ENCODE assay signal across 24 cellular contexts in the genomic region with DNA sequence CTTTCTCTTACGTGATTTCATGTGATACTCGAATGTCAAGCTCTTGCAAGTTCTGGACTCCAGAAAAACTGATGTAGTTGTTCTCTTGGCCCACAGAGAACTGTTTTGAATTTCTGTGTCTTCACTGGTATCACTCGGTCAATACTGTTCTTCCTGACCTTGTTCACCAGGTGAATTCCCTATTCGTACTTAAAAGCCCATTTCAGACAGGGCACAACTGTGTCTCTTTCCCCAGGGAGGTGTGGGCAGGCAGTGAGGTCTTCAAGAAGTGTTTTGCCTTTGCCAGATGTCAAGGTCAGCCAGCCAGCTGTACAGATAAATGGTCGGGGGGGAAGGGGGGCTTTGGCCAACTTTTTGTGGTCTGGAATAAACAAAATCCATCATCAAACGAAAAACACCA.
"Had no signal": no experiment of that assay in that cellular context is flagged by ENCODE, and none has a peak within 500 bp of the region (broad histone marks: within the 10 kb centered on the region; RNA-seq: fewer than 3 reads in every experiment).

No MANE protein-coding gene starts in this region.

- ATAC-seq: effector memory CD8-positive, alpha-beta T cell; esophagus mucosa; gastrocnemius medialis; heart right ventricle; left cardiac atrium; left lung; left ventricle myocardium superior; lower lobe of right lung; mucosa of descending colon had no signal

- DNase-seq: effector CD8-positive, alpha-beta T cell; effector memory CD8-positive, alpha-beta T cell; endodermal cell; erythroblast; esophagus squamous epithelium; foreskin fibroblast; foreskin melanocyte; gastrocnemius medialis; glutamatergic neuron; head of caudate nucleus; heart right ventricle; hippocampal formation; left cardiac atrium; left lung; left ventricle myocardium superior; lower lobe of right lung; mesenchymal stem cell; mucosa of descending colon; naive B cell had no signal

- H3K27ac ChIP-seq: coronary artery, epithelial cell of prostate, esophagus squamous epithelium, gastrocnemius medialis, heart right ventricle, left lung, lower lobe of right lung had no signal

- H3K9me3 Mint-ChIP-seq: dendritic cell treated with granulocyte-macrophage colony-stimulating factor and Interleukin-4, amounts not matched to agents 40 ng/mL and 50 ng/mL, for 4 days; effector memory CD8-positive, alpha-beta T cell; endodermal cell; mesothelial cell of epicardium; naive B cell had no signal

- H3K27ac Mint-ChIP-seq: dendritic cell treated with granulocyte-macrophage colony-stimulating factor and Interleukin-4, amounts not matched to agents 40 ng/mL and 50 ng/mL, for 4 days; effector memory CD8-positive, alpha-beta T cell; endodermal cell; mesothelial cell of epicardium had no signal

- H3K4me3 Mint-ChIP-seq: dendritic cell treated with granulocyte-macrophage colony-stimulating factor and Interleukin-4, amounts not matched to agents 40 ng/mL and 50 ng/mL, for 4 days; effector memory CD8-positive, alpha-beta T cell; endodermal cell; mesothelial cell of epicardium; naive B cell had no signal

- H3K4me1 ChIP-seq: esophagus squamous epithelium, gastrocnemius medialis, left lung, lower lobe of right lung had no signal

- H3K9me3 ChIP-seq: esophagus squamous epithelium, gastrocnemius medialis, heart right ventricle, left lung, lower lobe of right lung, mucosa of descending colon had no signal

- H3K36me3 Mint-ChIP-seq: mesothelial cell of epicardium, naive B cell had no signal

- H3K36me3 ChIP-seq: esophagus squamous epithelium, gastrocnemius medialis, heart right ventricle, left lung, lower lobe of right lung had no signal

- H3K4me3 ChIP-seq: coronary artery, esophagus squamous epithelium, gastrocnemius medialis, heart right ventricle, left lung, lower lobe of right lung, mucosa of descending colon had no signal
